1 cellular context compared by ENCODE assay signal in the genomic region with DNA sequence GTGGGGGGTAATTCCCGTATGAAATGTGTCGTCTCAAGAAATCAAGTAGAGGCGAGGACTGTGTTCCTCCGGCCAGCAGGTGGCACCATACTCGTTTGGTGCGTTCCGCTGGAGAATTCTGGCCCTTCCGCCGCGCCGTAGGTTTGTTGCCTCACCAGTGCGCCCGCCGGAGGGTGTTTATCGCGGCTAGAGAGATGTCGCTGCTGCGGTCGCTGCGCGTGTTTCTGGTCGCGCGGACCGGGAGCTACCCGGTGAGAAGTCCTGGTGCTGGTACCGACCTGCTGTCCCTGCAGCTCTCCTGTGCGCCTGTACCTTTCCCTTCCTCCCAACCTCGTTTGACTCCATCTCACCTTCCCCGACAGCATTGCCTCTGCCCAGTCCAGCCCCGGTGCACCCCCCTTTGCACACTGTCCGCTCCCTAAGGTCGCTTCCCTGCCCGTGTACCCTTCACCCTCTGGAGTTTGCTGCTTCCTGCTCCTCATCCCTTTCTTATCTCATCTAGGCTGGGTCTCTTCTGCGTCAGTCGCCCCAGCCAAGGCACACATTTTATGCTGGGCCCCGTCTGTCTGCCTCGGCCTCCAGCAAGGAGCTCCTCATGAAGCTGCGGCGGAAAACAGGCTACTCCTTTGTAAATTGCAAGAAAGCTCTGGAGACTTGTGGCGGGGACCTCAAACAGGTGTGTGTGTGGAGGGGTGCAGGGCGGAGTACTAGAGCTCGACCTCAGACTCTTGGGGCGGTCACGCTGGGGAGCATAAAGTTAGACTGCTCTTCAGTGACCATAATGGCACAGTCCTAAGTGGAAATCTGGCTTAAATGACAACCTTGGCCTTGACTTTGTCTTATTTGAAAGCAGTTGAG.
A peak's percentile ranks its signal among the peaks of the same experiment; 100 is the strongest.
TF ChIP-seq lines count a peak whose summit lies in the region.

A gene (plus strand): TSS at position 180 of the 858 bp plus-strand sequence. CDS start 15 bp downstream, at position 195.

TF ChIP-seq in HepG2, 621 proteins besides CTCF, POLR2A, EP300 and RAD21 (continued from another document and continues in another):
- TF ChIP-seq, protein P1, sequence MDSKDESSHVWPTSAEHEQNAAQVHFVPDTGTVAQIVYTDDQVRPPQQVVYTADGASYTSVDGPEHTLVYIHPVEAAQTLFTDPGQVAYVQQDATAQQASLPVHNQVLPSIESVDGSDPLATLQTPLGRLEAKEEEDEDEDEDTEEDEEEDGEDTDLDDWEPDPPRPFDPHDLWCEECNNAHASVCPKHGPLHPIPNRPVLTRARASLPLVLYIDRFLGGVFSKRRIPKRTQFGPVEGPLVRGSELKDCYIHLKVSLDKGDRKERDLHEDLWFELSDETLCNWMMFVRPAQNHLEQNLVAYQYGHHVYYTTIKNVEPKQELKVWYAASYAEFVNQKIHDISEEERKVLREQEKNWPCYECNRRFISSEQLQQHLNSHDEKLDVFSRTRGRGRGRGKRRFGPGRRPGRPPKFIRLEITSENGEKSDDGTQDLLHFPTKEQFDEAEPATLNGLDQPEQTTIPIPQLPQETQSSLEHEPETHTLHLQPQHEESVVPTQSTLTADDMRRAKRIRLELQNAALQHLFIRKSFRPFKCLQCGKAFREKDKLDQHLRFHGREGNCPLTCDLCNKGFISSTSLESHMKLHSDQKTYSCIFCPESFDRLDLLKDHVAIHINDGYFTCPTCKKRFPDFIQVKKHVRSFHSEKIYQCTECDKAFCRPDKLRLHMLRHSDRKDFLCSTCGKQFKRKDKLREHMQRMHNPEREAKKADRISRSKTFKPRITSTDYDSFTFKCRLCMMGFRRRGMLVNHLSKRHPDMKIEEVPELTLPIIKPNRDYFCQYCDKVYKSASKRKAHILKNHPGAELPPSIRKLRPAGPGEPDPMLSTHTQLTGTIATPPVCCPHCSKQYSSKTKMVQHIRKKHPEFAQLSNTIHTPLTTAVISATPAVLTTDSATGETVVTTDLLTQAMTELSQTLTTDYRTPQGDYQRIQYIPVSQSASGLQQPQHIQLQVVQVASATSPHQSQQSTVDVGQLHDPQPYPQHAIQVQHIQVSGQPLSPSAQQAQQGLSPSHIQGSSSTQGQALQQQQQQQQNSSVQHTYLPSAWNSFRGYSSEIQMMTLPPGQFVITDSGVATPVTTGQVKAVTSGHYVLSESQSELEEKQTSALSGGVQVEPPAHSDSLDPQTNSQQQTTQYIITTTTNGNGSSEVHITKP (CRISPR knock-in tag; IDR thresholded peaks at IDR 0.05; ENCODE audit: low read depth), result peak; percentile 54; the same call in 1 of the 2 replicates
- TF ChIP-seq KLF16 (CRISPR knock-in tag; IDR thresholded peaks at IDR 0.05), result peak in 1 of 2 experiments; percentile 97; a peak in 2 of 4 replicates
- TF ChIP-seq THAP11 (CRISPR knock-in tag; IDR thresholded peaks at IDR 0.05), result peak; percentile 95
- TF ChIP-seq ZNF3 (CRISPR knock-in tag; IDR thresholded peaks at IDR 0.05), result no peak
- TF ChIP-seq FOXP1 (IDR thresholded peaks at IDR 0.05), result peak; percentile 62; the same call in 1 of the 2 replicates
- peak; percentile 76 for TF ChIP-seq FOXP1 (CRISPR knock-in tag; IDR thresholded peaks at IDR 0.05)
- peak; percentile 100 for TF ChIP-seq KDM2A (CRISPR knock-in tag; IDR thresholded peaks at IDR 0.05; ENCODE audit: borderline replicate concordance, low read depth)
- TF ChIP-seq ZNF670 (CRISPR knock-in tag; IDR thresholded peaks at IDR 0.05; ENCODE audit: borderline replicate concordance), result peak; percentile 59; the same call in 1 of the 2 replicates
- TF ChIP-seq, protein P2, sequence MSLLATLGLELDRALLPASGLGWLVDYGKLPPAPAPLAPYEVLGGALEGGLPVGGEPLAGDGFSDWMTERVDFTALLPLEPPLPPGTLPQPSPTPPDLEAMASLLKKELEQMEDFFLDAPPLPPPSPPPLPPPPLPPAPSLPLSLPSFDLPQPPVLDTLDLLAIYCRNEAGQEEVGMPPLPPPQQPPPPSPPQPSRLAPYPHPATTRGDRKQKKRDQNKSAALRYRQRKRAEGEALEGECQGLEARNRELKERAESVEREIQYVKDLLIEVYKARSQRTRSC (CRISPR knock-in tag; IDR thresholded peaks at IDR 0.05; ENCODE audit: low read depth), result no peak
- TF ChIP-seq, protein P3, sequence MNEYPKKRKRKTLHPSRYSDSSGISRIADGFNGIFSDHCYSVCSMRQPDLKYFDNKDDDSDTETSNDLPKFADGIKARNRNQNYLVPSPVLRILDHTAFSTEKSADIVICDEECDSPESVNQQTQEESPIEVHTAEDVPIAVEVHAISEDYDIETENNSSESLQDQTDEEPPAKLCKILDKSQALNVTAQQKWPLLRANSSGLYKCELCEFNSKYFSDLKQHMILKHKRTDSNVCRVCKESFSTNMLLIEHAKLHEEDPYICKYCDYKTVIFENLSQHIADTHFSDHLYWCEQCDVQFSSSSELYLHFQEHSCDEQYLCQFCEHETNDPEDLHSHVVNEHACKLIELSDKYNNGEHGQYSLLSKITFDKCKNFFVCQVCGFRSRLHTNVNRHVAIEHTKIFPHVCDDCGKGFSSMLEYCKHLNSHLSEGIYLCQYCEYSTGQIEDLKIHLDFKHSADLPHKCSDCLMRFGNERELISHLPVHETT (CRISPR knock-in tag; conservative IDR thresholded peaks at IDR 0.05), result peak; percentile 76; the same call in 1 of the 2 replicates
- TF ChIP-seq FLYWCH1 (CRISPR knock-in tag; IDR thresholded peaks at IDR 0.05), result no peak
- peak; percentile 36; the same call in 1 of the 2 replicates for TF ChIP-seq ZNF484 (CRISPR knock-in tag; IDR thresholded peaks at IDR 0.05; ENCODE audit: borderline replicate concordance, low read depth)
- TF ChIP-seq ZSCAN21 (CRISPR knock-in tag; IDR thresholded peaks at IDR 0.05; ENCODE audit: borderline replicate concordance), result peak; percentile 85; the same call in 1 of the 2 replicates
- TF ChIP-seq ELF3 (CRISPR knock-in tag; IDR thresholded peaks at IDR 0.05), result peak; percentile 43; the same call in 1 of the 2 replicates
- no peak for TF ChIP-seq ZSCAN22 (CRISPR knock-in tag; IDR thresholded peaks at IDR 0.05)
- TF ChIP-seq MAFF (IDR thresholded peaks at IDR 0.05; ENCODE audit: low read depth, low read length), result no peak
- TF ChIP-seq FOSL1 (CRISPR knock-in tag; IDR thresholded peaks at IDR 0.05; ENCODE audit: borderline replicate concordance), result no peak
- TF ChIP-seq ZNF780A (CRISPR knock-in tag; IDR thresholded peaks at IDR 0.05), result peak; percentile 61; the same call in 1 of the 2 replicates
- TF ChIP-seq, protein P4, sequence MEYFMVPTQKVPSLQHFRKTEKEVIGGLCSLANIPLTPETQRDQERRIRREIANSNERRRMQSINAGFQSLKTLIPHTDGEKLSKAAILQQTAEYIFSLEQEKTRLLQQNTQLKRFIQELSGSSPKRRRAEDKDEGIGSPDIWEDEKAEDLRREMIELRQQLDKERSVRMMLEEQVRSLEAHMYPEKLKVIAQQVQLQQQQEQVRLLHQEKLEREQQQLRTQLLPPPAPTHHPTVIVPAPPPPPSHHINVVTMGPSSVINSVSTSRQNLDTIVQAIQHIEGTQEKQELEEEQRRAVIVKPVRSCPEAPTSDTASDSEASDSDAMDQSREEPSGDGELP (IDR thresholded peaks at IDR 0.05; ENCODE audit: borderline replicate concordance, low read depth), result peak; percentile 35; the same call in 1 of the 2 replicates
- TF ChIP-seq MYNN (CRISPR knock-in tag; IDR thresholded peaks at IDR 0.05; ENCODE audit: low read depth), result no peak
- TF ChIP-seq, protein P5, sequence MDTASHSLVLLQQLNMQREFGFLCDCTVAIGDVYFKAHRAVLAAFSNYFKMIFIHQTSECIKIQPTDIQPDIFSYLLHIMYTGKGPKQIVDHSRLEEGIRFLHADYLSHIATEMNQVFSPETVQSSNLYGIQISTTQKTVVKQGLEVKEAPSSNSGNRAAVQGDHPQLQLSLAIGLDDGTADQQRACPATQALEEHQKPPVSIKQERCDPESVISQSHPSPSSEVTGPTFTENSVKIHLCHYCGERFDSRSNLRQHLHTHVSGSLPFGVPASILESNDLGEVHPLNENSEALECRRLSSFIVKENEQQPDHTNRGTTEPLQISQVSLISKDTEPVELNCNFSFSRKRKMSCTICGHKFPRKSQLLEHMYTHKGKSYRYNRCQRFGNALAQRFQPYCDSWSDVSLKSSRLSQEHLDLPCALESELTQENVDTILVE (CRISPR knock-in tag; IDR thresholded peaks at IDR 0.05), result peak; percentile 87
- peak; percentile 82 for TF ChIP-seq ARNT2 (CRISPR knock-in tag; IDR thresholded peaks at IDR 0.05; ENCODE audit: low read depth)
- TF ChIP-seq RFX5 (IDR thresholded peaks at IDR 0.05; ENCODE audit: low read depth, low read length), result no peak
- TF ChIP-seq ZSCAN12 (CRISPR knock-in tag; IDR thresholded peaks at IDR 0.05), result no peak
- TF ChIP-seq, protein P6, sequence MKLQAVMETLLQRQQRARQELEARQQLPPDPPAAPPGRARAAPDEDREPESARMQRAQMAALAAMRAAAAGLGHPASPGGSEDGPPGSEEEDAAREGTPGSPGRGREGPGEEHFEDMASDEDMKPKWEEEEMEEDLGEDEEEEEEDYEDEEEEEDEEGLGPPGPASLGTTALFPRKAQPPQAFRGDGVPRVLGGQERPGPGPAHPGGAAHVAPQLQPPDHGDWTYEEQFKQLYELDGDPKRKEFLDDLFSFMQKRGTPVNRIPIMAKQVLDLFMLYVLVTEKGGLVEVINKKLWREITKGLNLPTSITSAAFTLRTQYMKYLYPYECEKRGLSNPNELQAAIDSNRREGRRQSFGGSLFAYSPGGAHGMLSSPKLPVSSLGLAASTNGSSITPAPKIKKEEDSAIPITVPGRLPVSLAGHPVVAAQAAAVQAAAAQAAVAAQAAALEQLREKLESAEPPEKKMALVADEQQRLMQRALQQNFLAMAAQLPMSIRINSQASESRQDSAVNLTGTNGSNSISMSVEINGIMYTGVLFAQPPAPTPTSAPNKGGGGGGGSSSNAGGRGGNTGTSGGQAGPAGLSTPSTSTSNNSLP (IDR thresholded peaks at IDR 0.05; ENCODE audit: low read depth, low read length), result 0 out of 2 replicates have a peak, but pooled peaks have one; percentile 36
- TF ChIP-seq, protein P7, sequence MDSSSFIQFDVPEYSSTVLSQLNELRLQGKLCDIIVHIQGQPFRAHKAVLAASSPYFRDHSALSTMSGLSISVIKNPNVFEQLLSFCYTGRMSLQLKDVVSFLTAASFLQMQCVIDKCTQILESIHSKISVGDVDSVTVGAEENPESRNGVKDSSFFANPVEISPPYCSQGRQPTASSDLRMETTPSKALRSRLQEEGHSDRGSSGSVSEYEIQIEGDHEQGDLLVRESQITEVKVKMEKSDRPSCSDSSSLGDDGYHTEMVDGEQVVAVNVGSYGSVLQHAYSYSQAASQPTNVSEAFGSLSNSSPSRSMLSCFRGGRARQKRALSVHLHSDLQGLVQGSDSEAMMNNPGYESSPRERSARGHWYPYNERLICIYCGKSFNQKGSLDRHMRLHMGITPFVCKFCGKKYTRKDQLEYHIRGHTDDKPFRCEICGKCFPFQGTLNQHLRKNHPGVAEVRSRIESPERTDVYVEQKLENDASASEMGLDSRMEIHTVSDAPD (CRISPR knock-in tag; IDR thresholded peaks at IDR 0.05), result no peak
- TF ChIP-seq, protein P8, sequence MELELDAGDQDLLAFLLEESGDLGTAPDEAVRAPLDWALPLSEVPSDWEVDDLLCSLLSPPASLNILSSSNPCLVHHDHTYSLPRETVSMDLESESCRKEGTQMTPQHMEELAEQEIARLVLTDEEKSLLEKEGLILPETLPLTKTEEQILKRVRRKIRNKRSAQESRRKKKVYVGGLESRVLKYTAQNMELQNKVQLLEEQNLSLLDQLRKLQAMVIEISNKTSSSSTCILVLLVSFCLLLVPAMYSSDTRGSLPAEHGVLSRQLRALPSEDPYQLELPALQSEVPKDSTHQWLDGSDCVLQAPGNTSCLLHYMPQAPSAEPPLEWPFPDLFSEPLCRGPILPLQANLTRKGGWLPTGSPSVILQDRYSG (CRISPR knock-in tag; IDR thresholded peaks at IDR 0.05), result 0 out of 2 replicates have a peak, but pooled peaks have one; percentile 26
- TF ChIP-seq SRSF4 (IDR thresholded peaks at IDR 0.05; ENCODE audit: low read depth, low read length, poor library complexity, severe bottlenecking), result no peak
- TF ChIP-seq POGZ (CRISPR knock-in tag; IDR thresholded peaks at IDR 0.05), result peak; percentile 97
- TF ChIP-seq JUND (CRISPR knock-in tag; IDR thresholded peaks at IDR 0.05), result no peak
- no peak; the same call in 1 of the 2 replicates for TF ChIP-seq ZNF329 (CRISPR knock-in tag; IDR thresholded peaks at IDR 0.05; ENCODE audit: low read depth)
- TF ChIP-seq, protein P9, sequence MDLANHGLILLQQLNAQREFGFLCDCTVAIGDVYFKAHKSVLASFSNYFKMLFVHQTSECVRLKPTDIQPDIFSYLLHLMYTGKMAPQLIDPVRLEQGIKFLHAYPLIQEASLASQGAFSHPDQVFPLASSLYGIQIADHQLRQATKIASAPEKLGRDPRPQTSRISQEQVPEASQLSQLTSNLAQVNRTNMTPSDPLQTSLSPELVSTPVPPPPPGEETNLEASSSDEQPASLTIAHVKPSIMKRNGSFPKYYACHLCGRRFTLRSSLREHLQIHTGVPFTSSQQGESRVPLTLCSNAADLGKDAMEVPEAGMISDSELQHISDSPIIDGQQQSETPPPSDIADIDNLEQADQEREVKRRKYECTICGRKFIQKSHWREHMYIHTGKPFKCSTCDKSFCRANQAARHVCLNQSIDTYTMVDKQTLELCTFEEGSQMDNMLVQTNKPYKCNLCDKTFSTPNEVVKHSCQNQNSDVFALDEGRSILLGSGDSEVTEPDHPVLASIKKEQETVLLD (CRISPR knock-in tag; IDR thresholded peaks at IDR 0.05; ENCODE audit: low read depth), result no peak
- TF ChIP-seq TBP (CRISPR knock-in tag; IDR thresholded peaks at IDR 0.05), result no peak
- no peak for TF ChIP-seq ZNF354B (CRISPR knock-in tag; IDR thresholded peaks at IDR 0.05)
- no peak for TF ChIP-seq XBP1 (CRISPR knock-in tag; IDR thresholded peaks at IDR 0.05)
- TF ChIP-seq, protein P10, sequence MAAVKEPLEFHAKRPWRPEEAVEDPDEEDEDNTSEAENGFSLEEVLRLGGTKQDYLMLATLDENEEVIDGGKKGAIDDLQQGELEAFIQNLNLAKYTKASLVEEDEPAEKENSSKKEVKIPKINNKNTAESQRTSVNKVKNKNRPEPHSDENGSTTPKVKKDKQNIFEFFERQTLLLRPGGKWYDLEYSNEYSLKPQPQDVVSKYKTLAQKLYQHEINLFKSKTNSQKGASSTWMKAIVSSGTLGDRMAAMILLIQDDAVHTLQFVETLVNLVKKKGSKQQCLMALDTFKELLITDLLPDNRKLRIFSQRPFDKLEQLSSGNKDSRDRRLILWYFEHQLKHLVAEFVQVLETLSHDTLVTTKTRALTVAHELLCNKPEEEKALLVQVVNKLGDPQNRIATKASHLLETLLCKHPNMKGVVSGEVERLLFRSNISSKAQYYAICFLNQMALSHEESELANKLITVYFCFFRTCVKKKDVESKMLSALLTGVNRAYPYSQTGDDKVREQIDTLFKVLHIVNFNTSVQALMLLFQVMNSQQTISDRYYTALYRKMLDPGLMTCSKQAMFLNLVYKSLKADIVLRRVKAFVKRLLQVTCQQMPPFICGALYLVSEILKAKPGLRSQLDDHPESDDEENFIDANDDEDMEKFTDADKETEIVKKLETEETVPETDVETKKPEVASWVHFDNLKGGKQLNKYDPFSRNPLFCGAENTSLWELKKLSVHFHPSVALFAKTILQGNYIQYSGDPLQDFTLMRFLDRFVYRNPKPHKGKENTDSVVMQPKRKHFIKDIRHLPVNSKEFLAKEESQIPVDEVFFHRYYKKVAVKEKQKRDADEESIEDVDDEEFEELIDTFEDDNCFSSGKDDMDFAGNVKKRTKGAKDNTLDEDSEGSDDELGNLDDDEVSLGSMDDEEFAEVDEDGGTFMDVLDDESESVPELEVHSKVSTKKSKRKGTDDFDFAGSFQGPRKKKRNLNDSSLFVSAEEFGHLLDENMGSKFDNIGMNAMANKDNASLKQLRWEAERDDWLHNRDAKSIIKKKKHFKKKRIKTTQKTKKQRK (IDR thresholded peaks at IDR 0.05; ENCODE audit: low read length), result no peak
- 0 out of 2 replicates have a peak, but pooled peaks have one; percentile 21 for TF ChIP-seq ZNF253 (CRISPR knock-in tag; IDR thresholded peaks at IDR 0.05; ENCODE audit: borderline replicate concordance)
- no peak for TF ChIP-seq STAT5B (CRISPR knock-in tag; IDR thresholded peaks at IDR 0.05)
- peak; percentile 23 for TF ChIP-seq HNRNPH1 (optimal IDR thresholded peaks at IDR 0.05; ENCODE audit: low read depth, low read length)
- no peak for TF ChIP-seq ZFAT (CRISPR knock-in tag; conservative IDR thresholded peaks at IDR 0.05)
- TF ChIP-seq TBL1XR1 (IDR thresholded peaks at IDR 0.05; ENCODE audit: borderline replicate concordance, low read length, partially characterized antibody), result peak; percentile 28
